10 cellular contexts compared by ENCODE assay signal in the genomic region with DNA sequence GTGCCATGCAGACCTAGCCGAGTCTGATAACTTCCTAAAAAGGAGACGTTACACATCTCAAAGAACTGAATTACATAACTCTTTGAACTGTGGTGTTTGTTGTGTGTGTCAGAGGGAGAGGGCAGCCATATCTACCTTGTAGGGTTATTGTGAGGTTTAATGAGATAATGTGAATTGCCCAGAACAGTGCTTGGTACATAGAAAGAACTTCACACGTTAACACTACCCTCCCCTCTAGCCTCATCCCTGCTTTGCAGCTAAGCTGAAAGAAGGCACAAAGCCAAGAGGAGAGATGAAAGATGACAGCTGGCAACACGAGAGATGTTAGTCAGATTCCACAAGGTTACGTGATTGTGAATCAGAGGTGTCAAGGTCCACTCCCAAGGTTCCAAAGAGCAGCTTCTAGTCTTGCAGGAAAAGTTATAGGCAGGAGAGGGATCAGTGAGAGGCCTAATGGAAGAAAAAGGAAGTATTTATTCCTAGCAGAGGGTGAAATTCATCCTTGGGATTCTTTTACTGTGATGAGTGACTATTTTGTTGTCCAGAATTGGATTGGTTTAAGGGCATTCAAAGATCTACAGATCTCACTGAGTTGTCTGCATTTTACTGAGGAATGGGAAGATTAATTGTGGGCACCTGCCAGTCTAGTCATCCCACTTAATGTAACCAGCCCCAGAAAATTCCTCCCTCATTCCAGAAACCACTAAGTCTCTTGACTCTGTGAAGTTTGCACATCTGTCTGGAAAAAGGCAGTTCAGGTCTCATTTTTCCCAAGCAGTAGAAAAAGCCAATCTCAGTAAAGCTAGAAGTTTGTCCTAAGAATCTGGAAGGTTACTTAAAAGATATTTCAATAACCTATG. TPM values are rescaled to one million over a fixed set of nuclear protein-coding genes. Genes with fewer than 3 reads are reported as not detected.
A peak's percentile ranks its signal among the peaks of the same experiment; 100 is the strongest.
DNase-seq lines count a peak whose midpoint lies in the region; ATAC-seq and TF ChIP-seq lines count a peak whose summit lies in the region.
"Had no signal": no experiment of that assay in that cellular context is flagged by ENCODE, and none has a peak within 500 bp of the region (broad histone marks: within the 10 kb centered on the region; RNA-seq: fewer than 3 reads in every experiment).

No MANE protein-coding gene starts in this region.

- H3F3A ChIP-seq in PC-9 (ENCODE audit: insufficient read depth, low read depth) = no peaks in the 10 kb centered on the region

- no TSS peak for BruUV-seq in PC-9 (replicated peaks; lab: Mats Ljungman, UMichigan)

- intact Hi-C loops in dendritic cell treated with granulocyte-macrophage colony-stimulating factor and Interleukin-4, amounts not matched to agents 40 ng/mL and 50 ng/mL, for 4 days (cut with micrococcal nuclease) = loop anchor here (10.0 kb wide), 1 partner anchor 62 kb away; a partner anchor contains a TSS
- intact Hi-C loops in PC-9 (cut with micrococcal nuclease; ENCODE audit: unreplicated experiment) = no loop called here

- H3K27me3 ChIP-seq in PC-9 (ENCODE audit: insufficient read depth, low read depth) = no peaks in the 10 kb centered on the region

- H4K20me1 ChIP-seq in PC-9 (ENCODE audit: insufficient read depth) = no peaks in the 10 kb centered on the region

- H3K4me2 ChIP-seq in PC-9 = no peak overlapping the region

- no peaks in the 10 kb centered on the region for H3K36me3 ChIP-seq in PC-9 (ENCODE audit: low read depth)

- H3K27ac Mint-ChIP-seq in dendritic cell treated with granulocyte-macrophage colony-stimulating factor and Interleukin-4, amounts not matched to agents 40 ng/mL and 50 ng/mL, for 4 days = peak overlapping the region; percentile 46
- H3K27ac Mint-ChIP-seq in nephron progenitor cell = peak overlapping the region; percentile 27

- peak; percentile 90 for DNase-seq in HCEC 1CT
- peak; percentile 17 for DNase-seq in NCI-H446 treated with DMSO at 0.1 percent for 48 hours (lab: John Stamatoyannopoulos, UW)
- DNase-seq in nephron progenitor cell = no peak
- DNase-seq in OCI-M1 (lab: John Stamatoyannopoulos, UW) = no peak
- DNase-seq in PC-9 = no peak
- DNase-seq in G401 (ENCODE audit: low spot score) = no peak
- DNase-seq: effector memory CD4-positive, alpha-beta T cell; mesenchymal stem cell had no signal

- POLR2A ChIA-PET in PC-9 (lab: Charles Lee; ENCODE audit: unreplicated experiment) = no interaction called here

- no peak for ATAC-seq in GM19455 (IDR thresholded peaks at IDR 0.05; ENCODE audit: unreplicated experiment)

- CTCF ChIA-PET in PC-9 (lab: Charles Lee) = no interaction called here

- H3K4me1 Mint-ChIP-seq in dendritic cell treated with granulocyte-macrophage colony-stimulating factor and Interleukin-4, amounts not matched to agents 40 ng/mL and 50 ng/mL, for 4 days (ENCODE audit: low read depth) = peaks cover 31% of the 10 kb centered on the region
- H3K4me1 Mint-ChIP-seq in nephron progenitor cell = peaks cover 34% of the 10 kb centered on the region

- in situ Hi-C loops in G401 (cut with HindIII; ENCODE audit: low sequenced_read_pairs) = no loop called here

- H2AFZ ChIP-seq in PC-9 = no peak overlapping the region

- no peaks in the 10 kb centered on the region for H3K27me3 Mint-ChIP-seq in dendritic cell treated with granulocyte-macrophage colony-stimulating factor and Interleukin-4, amounts not matched to agents 40 ng/mL and 50 ng/mL, for 4 days
- H3K27me3 Mint-ChIP-seq in nephron progenitor cell (ENCODE audit: low read depth, poor library complexity) = no peaks in the 10 kb centered on the region

- TF ChIP-seq CTCF in nephron progenitor cell (IDR thresholded peaks at IDR 0.05) (no peak), PC-9 (conservative IDR thresholded peaks at IDR 0.05) (no peak)

- H3K9me3 Mint-ChIP-seq in dendritic cell treated with granulocyte-macrophage colony-stimulating factor and Interleukin-4, amounts not matched to agents 40 ng/mL and 50 ng/mL, for 4 days = peaks cover 10% of the 10 kb centered on the region
- peaks cover 7% of the 10 kb centered on the region for H3K9me3 Mint-ChIP-seq in nephron progenitor cell

- H3K79me2 ChIP-seq in PC-9 (ENCODE audit: low read depth) = no peaks in the 10 kb centered on the region

- H3K4me1 ChIP-seq in PC-9 (replicated peaks; ENCODE audit: insufficient read depth) = peaks cover 7% of the 10 kb centered on the region

- H3K4me3 Mint-ChIP-seq in dendritic cell treated with granulocyte-macrophage colony-stimulating factor and Interleukin-4, amounts not matched to agents 40 ng/mL and 50 ng/mL, for 4 days = no peak overlapping the region
- no peak overlapping the region for H3K4me3 Mint-ChIP-seq in nephron progenitor cell

- no peaks in the 10 kb centered on the region for H3K36me3 Mint-ChIP-seq in dendritic cell treated with granulocyte-macrophage colony-stimulating factor and Interleukin-4, amounts not matched to agents 40 ng/mL and 50 ng/mL, for 4 days (ENCODE audit: low read depth)
- H3K36me3 Mint-ChIP-seq in nephron progenitor cell (ENCODE audit: low read depth) = no peaks in the 10 kb centered on the region

- no peaks in the 10 kb centered on the region for H3K9me2 ChIP-seq in PC-9 (ENCODE audit: insufficient read depth)

- no peak overlapping the region for H3K4me3 ChIP-seq in PC-9

- no peaks in the 10 kb centered on the region; the same call in 1 of the 2 replicates for H3K9me3 ChIP-seq in PC-9 (ENCODE audit: insufficient read depth, low read depth)

- no peak overlapping the region for H3K27ac ChIP-seq in PC-9

RNA-seq across cellular contexts. Expression of a gene that starts 25.9 kb away (rescaled TPM):
- total RNA-seq in PC-9 (2021) = 142 and 150 TPM in 2 replicates
- total RNA-seq in G401 (2014; rRNA removed; shearing (Covaris generic)) = 42.2 and 46.9 TPM in 2 replicates

Comparison
In these comparisons a context has a peak if more than half of its experiments do, and no peak if none do; other contexts are left out.
1. DNase-seq: peak in HCEC 1CT (single experiment) and NCI-H446 treated with DMSO at 0.1 percent for 48 hours (single experiment); none in nephron progenitor cell (single experiment), OCI-M1 (single experiment), PC-9 (0 of 2) and G401 (single experiment).